ENCODE assay signal across 8 cellular contexts in the genomic region with DNA sequence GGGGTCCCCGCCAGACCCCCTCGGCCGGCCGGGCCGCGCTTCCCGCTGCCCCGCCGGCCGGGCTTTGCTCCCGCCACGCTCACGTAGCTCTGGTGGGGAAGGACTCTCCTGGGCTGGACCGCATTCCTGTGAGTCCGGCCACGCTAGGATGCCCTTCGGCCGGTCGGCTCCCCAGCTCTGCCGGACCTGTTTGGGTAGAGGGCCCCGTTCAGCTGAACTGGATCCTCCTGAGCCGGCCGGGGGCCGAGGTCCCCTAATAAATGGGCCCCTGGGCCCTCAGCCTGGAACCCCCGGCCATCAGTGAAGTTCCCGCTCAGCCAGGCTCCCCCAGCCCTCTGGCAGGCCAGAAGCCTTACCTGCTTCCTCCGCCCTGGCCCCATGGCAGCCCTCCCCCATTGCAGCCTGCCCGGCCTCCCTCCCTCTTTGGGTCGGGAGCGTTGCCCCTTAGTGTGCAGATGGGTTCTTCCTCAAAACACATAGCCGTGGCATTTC. TPM values are rescaled to one million over a fixed set of nuclear protein-coding genes. Genes with fewer than 3 reads are reported as not detected.
A peak's percentile ranks its signal among the peaks of the same experiment; 100 is the strongest.
DNase-seq lines count a peak whose midpoint lies in the region; ATAC-seq and TF ChIP-seq lines count a peak whose summit lies in the region.

No MANE protein-coding gene starts in this region.

- no peaks in the 10 kb centered on the region for H3K9me3 ChIP-seq in OCI-LY7 (ENCODE audit: low read length)

- peak; percentile 17 for ATAC-seq in HG02610 (IDR thresholded peaks at IDR 0.05; ENCODE audit: unreplicated experiment)

- no peaks in the 10 kb centered on the region for H3K27me3 ChIP-seq in brain microvascular endothelial cell (replicated peaks)

- H2AFZ ChIP-seq in OCI-LY7 (ENCODE audit: low read length): peak overlapping the region; percentile 80; the same call in 1 of the 2 replicates

- TF ChIP-seq CTCF in GM12875 (IDR thresholded peaks at IDR 0.05; ENCODE audit: borderline replicate concordance, insufficient read depth, low read depth, low read length): no peak
- TF ChIP-seq CTCF in OCI-LY7 (conservative IDR thresholded peaks at IDR 0.05; ENCODE audit: low read length): no peak
- TF ChIP-seq CTCF in brain microvascular endothelial cell (IDR thresholded peaks at IDR 0.05; ENCODE audit: low read depth, low read length, missing control alignments): no peak

- H3K4me2 ChIP-seq in OCI-LY7 (ENCODE audit: low read length): peak overlapping the region; percentile 84

- POLR2A ChIA-PET in OCI-LY7 (lab: Charles Lee): interaction anchor here (0.6 to 2.0 kb wide), 4 partner anchors 12 to 141 kb away, joined by 3 to 6 read pairs (median 4); no protein-coding TSS in a partner anchor

- peak overlapping the region; percentile 46 for H3K27ac ChIP-seq in OCI-LY7 (ENCODE audit: low read depth, low read length, poor library complexity, severe bottlenecking)
- peak overlapping the region; percentile 53 for H3K27ac ChIP-seq in brain microvascular endothelial cell

- no peaks in the 10 kb centered on the region; the same call in 1 of the 2 replicates for H3K79me2 ChIP-seq in OCI-LY7 (ENCODE audit: insufficient read depth, low read depth, low read length)

- CTCF ChIA-PET in OCI-LY7 (lab: Charles Lee; ENCODE audit: unreplicated experiment): interaction anchor here (1.3 kb wide), 1 partner anchor 46 kb away, joined by 4 read pairs; no protein-coding TSS in a partner anchor

- no TSS peak for BruUV-seq in OCI-LY7 (replicated peaks; lab: Mats Ljungman, UMichigan)

- DNase-seq in OCI-LY7 (ENCODE audit: low spot score) (peak; percentile 65), brain microvascular endothelial cell (no peak), islet precursor cell (peak; percentile 71), NCI-H526 treated with DMSO at 0.1 percent for 48 hours (lab: John Stamatoyannopoulos, UW) (no peak), NCI-H2196 (lab: John Stamatoyannopoulos, UW; ENCODE audit: unreplicated experiment) (no peak)
- peak; percentile 51 for DNase-seq in stimulated activated CD8-positive, alpha-beta memory T cell treated with anti-CD3 and anti-CD28 coated beads, Interleukin-4, amount 100 ng/mL, for 48 hours

- H3K4me3 ChIP-seq in GM12875 (ENCODE audit: low read depth, low read length) (peak overlapping the region; percentile 69), OCI-LY7 (ENCODE audit: low read depth, low read length, poor library complexity, severe bottlenecking) (peak overlapping the region; percentile 98), brain microvascular endothelial cell (ENCODE audit: low read depth, low read length) (peak overlapping the region; percentile 72)

- peaks cover 24% of the 10 kb centered on the region for H3K36me3 ChIP-seq in OCI-LY7 (ENCODE audit: insufficient read depth, low read length)
- peaks cover 12% of the 10 kb centered on the region for H3K36me3 ChIP-seq in brain microvascular endothelial cell (replicated peaks)

- H3K9me2 ChIP-seq in OCI-LY7 (ENCODE audit: insufficient read depth, low read length): no peaks in the 10 kb centered on the region

- no peaks in the 10 kb centered on the region for H4K20me1 ChIP-seq in OCI-LY7 (ENCODE audit: insufficient read depth, low read length)

- peaks cover 37% of the 10 kb centered on the region for H3K4me1 ChIP-seq in OCI-LY7 (ENCODE audit: insufficient read depth, low read length, poor library complexity, severe bottlenecking)

- intact Hi-C loops in OCI-LY7 (cut with micrococcal nuclease; ENCODE audit: unreplicated experiment): loop anchor here (2.0 to 5.0 kb wide), 2 partner anchors 24 to 84 kb away; a partner anchor contains a TSS

- in situ Hi-C loops in brain microvascular endothelial cell (cut with HindIII; ENCODE audit: low pct_ligation_motif_present, low sequenced_read_pairs): no loop called here

RNA-seq across cellular contexts. Expression of a gene that starts 0.6 kb away (rescaled TPM):
- total RNA-seq in OCI-LY7 (2014; rRNA removed; shearing (Covaris generic)): 16.5 and 17.2 TPM in 2 replicates
- 24.6 and 27.4 TPM in 2 replicates for total RNA-seq in OCI-LY7 (2022)

RNA-seq across cellular contexts. Expression of a gene that starts 14.8 kb away (rescaled TPM):
- total RNA-seq in OCI-LY7 (2014; rRNA removed; shearing (Covaris generic)): 7.7 and 8.8 TPM in 2 replicates
- total RNA-seq in OCI-LY7 (2022): 11.2 and 14.5 TPM in 2 replicates

RNA-seq across cellular contexts. Expression of a gene that starts 23.9 kb away (rescaled TPM):
- 69.7 and 74.1 TPM in 2 replicates for total RNA-seq in OCI-LY7 (2014; rRNA removed; shearing (Covaris generic))
- 82.4 and 101 TPM in 2 replicates for total RNA-seq in OCI-LY7 (2022)

Comparison
In these comparisons a context has a peak if more than half of its experiments do, and no peak if none do; other contexts are left out.
1. DNase-seq: peak in OCI-LY7 (single experiment), islet precursor cell (single experiment) and stimulated activated CD8-positive, alpha-beta memory T cell treated with anti-CD3 and anti-CD28 coated beads, Interleukin-4, amount 100 ng/mL, for 48 hours (single experiment); none in brain microvascular endothelial cell (single experiment), NCI-H526 treated with DMSO at 0.1 percent for 48 hours (single experiment) and NCI-H2196 (single experiment).
2. Peak in every context shown above with its lines, with median percentiles within 50 percentile points of each other: H3K4me3 ChIP-seq.